8 cellular contexts compared by ENCODE assay signal in genomic region chr3:120742198-120743080, GRCh38. TPM values are rescaled to one million over a fixed set of nuclear protein-coding genes. Genes with fewer than 3 reads are reported as not detected.
DNase-seq lines count a peak whose midpoint lies in the region; ATAC-seq and TF ChIP-seq lines count a peak whose summit lies in the region.

TSS of gene GTF2E1 (plus strand) at chr3:120742744. CDS start at chr3:120750553, 7,809 bp downstream.
TSS of gene RABL3 (minus strand) at chr3:120742516. CDS start at chr3:120742507, 9 bp downstream.

- no peaks in the 10 kb centered on the region for H3K9me3 ChIP-seq in Peyer's patch
- H3K9me3 ChIP-seq in muscle layer of colon (ENCODE audit: low read length): no peaks in the 10 kb centered on the region

- peak; percentile 93 for DNase-seq in DMS53 treated with DMSO at 0.1 percent for 48 hours (lab: John Stamatoyannopoulos, UW; ENCODE audit: unreplicated experiment)
- DNase-seq in Peyer's patch: peak; percentile 96 to 99 (median 98)
- DNase-seq in activated T-cell treated with anti-CD3 and anti-CD28 coated beads, Interleukin-2, amount 50 U/mL, for 48 hours: peak; percentile 95 to 97
- peak; percentile 93 for DNase-seq in stimulated activated CD8-positive, alpha-beta memory T cell treated with anti-CD3 and anti-CD28 coated beads, Interleukin-7, amount 100 ng/mL, for 24 hours (ENCODE audit: low read depth)

- H3K27me3 ChIP-seq in KMS-11 (ENCODE audit: insufficient read depth, low read depth) (no peaks in the 10 kb centered on the region), Peyer's patch (no peaks in the 10 kb centered on the region), muscle layer of colon (ENCODE audit: control insufficient read depth in 1 of 2, insufficient read depth in 2 of 2, low read length in 2 of 2) (no peaks in the 10 kb centered on the region)

- no peaks in the 10 kb centered on the region for H4K20me1 ChIP-seq in KMS-11 (ENCODE audit: insufficient read depth)

- H3K79me2 ChIP-seq in KMS-11 (ENCODE audit: insufficient read depth, low read depth): peaks cover 41% of the 10 kb centered on the region; the same call in 1 of the 2 replicates

- peak; percentile 99 for ATAC-seq in GM21737 (IDR thresholded peaks at IDR 0.05; ENCODE audit: unreplicated experiment)
- ATAC-seq in esophagus mucosa: peak; percentile 100

- TF ChIP-seq CTCF in KMS-11 (conservative IDR thresholded peaks at IDR 0.05; ENCODE audit: low read depth, low read length): no peak
- no peak for TF ChIP-seq CTCF in Peyer's patch (IDR thresholded peaks at IDR 0.05)

- no peaks in the 10 kb centered on the region for H3K36me3 ChIP-seq in KMS-11 (ENCODE audit: insufficient read depth)
- peaks cover 0 to 8% (median 0%) of the 10 kb centered on the region in 3 donors for H3K36me3 ChIP-seq in Peyer's patch
- H3K36me3 ChIP-seq in muscle layer of colon (ENCODE audit: insufficient read depth, low read length): no peaks in the 10 kb centered on the region

- peak within 1 kb of the TSS; percentile 97 for H2AFZ ChIP-seq in KMS-11 (ENCODE audit: low read depth)

- peak; percentile 46 to 70 for TF ChIP-seq POLR2A in Peyer's patch (IDR thresholded peaks at IDR 0.05)

- peak within 1 kb of the TSS; percentile 94 for H3K9ac ChIP-seq in KMS-11
- H3K9ac ChIP-seq in muscle layer of colon (ENCODE audit: low read length): peak within 1 kb of the TSS; percentile 84

- H3K4me3 ChIP-seq in KMS-11 (IDR thresholded peaks at IDR 0.05; ENCODE audit: insufficient read depth, low read depth, low read length) (peak within 1 kb of the TSS; percentile 90), Peyer's patch (peak within 1 kb of the TSS; percentile 63 to 97 (median 85)), muscle layer of colon (ENCODE audit: low read depth in 1 of 2, low read length in 2 of 2) (peak within 1 kb of the TSS; percentile 84 to 94)

- peak within 1 kb of the TSS; percentile 94 for H3K4me2 ChIP-seq in KMS-11

- H3K4me1 ChIP-seq in KMS-11 (ENCODE audit: low read depth, poor library complexity, severe bottlenecking): peaks cover 6% of the 10 kb centered on the region
- H3K4me1 ChIP-seq in Peyer's patch: peaks cover 0 to 10% (median 2%) of the 10 kb centered on the region in 4 donors
- H3K4me1 ChIP-seq in muscle layer of colon (ENCODE audit: insufficient read depth, low read length): peaks cover 9% of the 10 kb centered on the region

- H3K27ac ChIP-seq in KMS-11: peak within 1 kb of the TSS; percentile 97
- peak within 1 kb of the TSS; percentile 89 to 99 (median 94) for H3K27ac ChIP-seq in Peyer's patch
- H3K27ac ChIP-seq in muscle layer of colon (ENCODE audit: low read depth, low read length): peak within 1 kb of the TSS; percentile 79

RNA-seq across cellular contexts. Expression of gene GTF2E1, which starts in this region (rescaled TPM):
- total RNA-seq in Peyer's patch: 10 to 100 TPM in 2 of 4 donors, 1 to 10 TPM in 2; 5.4 to 32.2 (median 11.5) TPM
- total RNA-seq in esophagus mucosa: 8.8 TPM

RNA-seq across cellular contexts. Expression of gene RABL3, which starts in this region (rescaled TPM):
- 10 to 100 TPM; 11.4 to 35.5 (median 14.9) TPM for total RNA-seq in Peyer's patch
- total RNA-seq in esophagus mucosa: 18.4 TPM

Comparison
In these comparisons a context has a peak if more than half of its experiments do, and no peak if none do; other contexts are left out.
1. Peak in every context shown above with its lines: DNase-seq, ATAC-seq, H3K4me3 ChIP-seq and H3K27ac ChIP-seq.